Comparison of ENCODE assay signal across 8 cellular contexts in genomic region chr11:27472398-27473016, GRCh38. TPM values are rescaled to one million over a fixed set of nuclear protein-coding genes. Genes with fewer than 3 reads are reported as not detected.
DNase-seq lines count a peak whose midpoint lies in the region; ATAC-seq and TF ChIP-seq lines count a peak whose summit lies in the region.

Gene LGR4 (minus strand): TSS chr11:27472790. CDS start chr11:27472302, 488 bp downstream.

- no peak for TF ChIP-seq CTCF in activated CD8-positive, alpha-beta T cell treated with anti-CD3 and anti-CD28 coated beads for 36 hours (IDR thresholded peaks at IDR 0.05)
- no peak for TF ChIP-seq CTCF in lower leg skin (IDR thresholded peaks at IDR 0.05)

- CTCF ChIA-PET in activated CD8-positive, alpha-beta T cell treated with anti-CD3 and anti-CD28 coated beads for 36 hours (lab: Charles Lee) = interaction anchor here (1.0 to 1.2 kb wide), 2 partner anchors 14 to 25 kb away, joined by 3 to 5 read pairs; no protein-coding TSS in a partner anchor

- POLR2A ChIA-PET in activated CD8-positive, alpha-beta T cell treated with anti-CD3 and anti-CD28 coated beads for 36 hours (lab: Charles Lee) = no interaction called here

- H3K4me3 Mint-ChIP-seq in activated CD8-positive, alpha-beta T cell treated with anti-CD3 and anti-CD28 coated beads for 36 hours = peak within 1 kb of the TSS; percentile 87

- WGBS in lower leg skin, 2 donors = 0% methylated on average over 26 to 50 of the region's 57 CpGs

- H3K27me3 Mint-ChIP-seq in activated CD8-positive, alpha-beta T cell treated with anti-CD3 and anti-CD28 coated beads for 36 hours = peaks cover 20% of the 10 kb centered on the region

- peaks cover 13% of the 10 kb centered on the region for H3K4me1 Mint-ChIP-seq in activated CD8-positive, alpha-beta T cell treated with anti-CD3 and anti-CD28 coated beads for 36 hours (ENCODE audit: low read depth)

- H3K36me3 Mint-ChIP-seq in activated CD8-positive, alpha-beta T cell treated with anti-CD3 and anti-CD28 coated beads for 36 hours (ENCODE audit: low read depth) = no peaks in the 10 kb centered on the region

- peak; percentile 85 for ATAC-seq in GM19372 (IDR thresholded peaks at IDR 0.05; ENCODE audit: low read depth, unreplicated experiment)
- ATAC-seq in HG03520 (IDR thresholded peaks at IDR 0.05; ENCODE audit: unreplicated experiment) = peak; percentile 93
- ATAC-seq in activated CD8-positive, alpha-beta T cell treated with anti-CD3 and anti-CD28 coated beads for 36 hours = peak; percentile 85

- no peaks in the 10 kb centered on the region for H3K9me3 Mint-ChIP-seq in activated CD8-positive, alpha-beta T cell treated with anti-CD3 and anti-CD28 coated beads for 36 hours

- H3K27ac Mint-ChIP-seq in activated CD8-positive, alpha-beta T cell treated with anti-CD3 and anti-CD28 coated beads for 36 hours = no peak within 1 kb of the TSS

- DNase-seq in Ammon's horn (ENCODE audit: low spot score) (peak; percentile 96), NCI-H774 (lab: John Stamatoyannopoulos, UW) (peak; percentile 97), ecto neural progenitor cell (ENCODE audit: low spot score) (peak; percentile 97), lower leg skin (ENCODE audit: low spot score in 2 of 2) (peak; percentile 95 to 98)
- peak; percentile 69 for DNase-seq in activated CD8-positive, alpha-beta T cell treated with anti-CD3 and anti-CD28 coated beads for 36 hours
- peak; percentile 75 for DNase-seq in stimulated activated CD4-positive, alpha-beta T cell treated with anti-CD3 and anti-CD28 coated beads, Interleukin-4, amount 100 ng/mL, for 24 hours

- intact Hi-C loops in activated CD8-positive, alpha-beta T cell treated with anti-CD3 and anti-CD28 coated beads for 36 hours (cut with micrococcal nuclease) = loop anchor here (10.0 kb wide), 1 partner anchor 108 kb away; the partner anchor contains the start of gene CCDC34
- intact Hi-C loops in lower leg skin (cut with DNase I; ENCODE audit: low total_unique reads) = no loop called here

- H3K4me3 ChIP-seq in lower leg skin (ENCODE audit: low read depth, poor library complexity, severe bottlenecking) = peak within 1 kb of the TSS; percentile 69

- TF ChIP-seq POLR2A in lower leg skin (IDR thresholded peaks at IDR 0.05) = no peak

RNA-seq across cellular contexts. Expression of gene LGR4, which starts in this region (rescaled TPM):
- under 1 TPM in 1 of 2 experiments, not detected in 1; 0.09 TPM for total RNA-seq in activated CD8-positive, alpha-beta T cell treated with anti-CD3 and anti-CD28 coated beads for 36 hours
- 10 to 100 TPM; 32.0 to 70.2 (median 50.4) TPM for total RNA-seq in lower leg skin

Comparison
In these comparisons a context has a peak if more than half of its experiments do, and no peak if none do; other contexts are left out.
1. Peak in every context shown above with its lines: DNase-seq, ATAC-seq and H3K4me3 ChIP-seq.
2. RNA of gene LGR4 (total RNA-seq): 32.0 to 70.2 TPM in lower leg skin; 0.09 TPM in activated CD8-positive, alpha-beta T cell treated with anti-CD3 and anti-CD28 coated beads for 36 hours; every median in the first group is over 10 times any median in the second.
3. Peak in DNase-seq and ATAC-seq in activated CD8-positive, alpha-beta T cell treated with anti-CD3 and anti-CD28 coated beads for 36 hours; RNA of the gene not detected or under 1 TPM.